27 cellular contexts compared by ENCODE assay signal in genomic region chr4:114549638-114550037, GRCh38. TPM values are rescaled to one million over a fixed set of nuclear protein-coding genes. Genes with fewer than 3 reads are reported as not detected.
"Had no signal": no experiment of that assay in that cellular context is flagged by ENCODE, and none has a peak within 500 bp of the region (broad histone marks: within the 10 kb centered on the region; RNA-seq: fewer than 3 reads in every experiment).

No MANE protein-coding gene starts in this region.

- H3K36me3 ChIP-seq: esophagus squamous epithelium, gastrocnemius medialis, heart right ventricle, left ventricle myocardium inferior, lower lobe of right lung had no signal

- H3K27ac ChIP-seq: coronary artery, dorsolateral prefrontal cortex, epithelial cell of prostate, esophagus squamous epithelium, gastrocnemius medialis, heart right ventricle, left ventricle myocardium inferior, lower lobe of right lung had no signal

- H3K27me3 ChIP-seq: dorsolateral prefrontal cortex, esophagus squamous epithelium, gastrocnemius medialis, heart right ventricle had no signal

- H3K4me1 ChIP-seq: esophagus squamous epithelium, gastrocnemius medialis, heart right ventricle, left ventricle myocardium inferior, lower lobe of right lung had no signal

- H3K4me3 ChIP-seq: coronary artery, dorsolateral prefrontal cortex, esophagus squamous epithelium, gastrocnemius medialis, heart right ventricle, left ventricle myocardium inferior, lower lobe of right lung had no signal

- DNase-seq: dermis blood vessel endothelial cell; dorsolateral prefrontal cortex; effector CD4-positive, alpha-beta T cell; effector memory CD4-positive, alpha-beta T cell; erythroblast; esophagus squamous epithelium; foreskin fibroblast; foreskin melanocyte; gastrocnemius medialis; glutamatergic neuron; head of caudate nucleus; heart right ventricle; hypothalamus; immature natural killer cell; islet precursor cell; kidney; kidney glomerular epithelial cell; left colon; left ventricle myocardium inferior; lower lobe of right lung; mesenchymal stem cell; midbrain; naive thymus-derived CD4-positive, alpha-beta T cell had no signal

- H3K9me3 ChIP-seq: esophagus squamous epithelium, gastrocnemius medialis had no signal

RNA-seq across cellular contexts. Expression of gene UGT8, which starts 49.0 kb away (rescaled TPM):
- total RNA-seq: left ventricle myocardium inferior, liver, lung microvascular endothelial cell had no signal
- polyA plus RNA-seq: immature natural killer cell; liver; naive thymus-derived CD4-positive, alpha-beta T cell had no signal
